In genomic region chr15:26287381-26287780, GRCh38 we compare ENCODE assay signal across 20 cellular contexts.
A peak's percentile ranks its signal among the peaks of the same experiment; 100 is the strongest.
DNase-seq lines count a peak whose midpoint lies in the region; ATAC-seq, FAIRE-seq and TF ChIP-seq lines count a peak whose summit lies in the region.
"Had no signal": no experiment of that assay in that cellular context is flagged by ENCODE, and none has a peak within 500 bp of the region (broad histone marks: within the 10 kb centered on the region; RNA-seq: fewer than 3 reads in every experiment).

No MANE protein-coding gene starts in this region.

- FAIRE-seq in HepG2 (lab: Jason Lieb, UNC) (no peak), K562 (lab: Jason Lieb, UNC) (no peak)
- FAIRE-seq: GM12891, GM19239, H1 had no signal

- no peaks in the 10 kb centered on the region for H3K36me3 Mint-ChIP-seq in progenitor cell of endocrine pancreas (ENCODE audit: insufficient read depth)
- H3K36me3 Mint-ChIP-seq: CD14-positive monocyte; CD4-positive, alpha-beta memory T cell had no signal

- no peaks in the 10 kb centered on the region for H3K27me3 Mint-ChIP-seq in progenitor cell of endocrine pancreas
- H3K27me3 Mint-ChIP-seq: CD4-positive, alpha-beta memory T cell; IgD-negative memory B cell had no signal

- no peaks in the 10 kb centered on the region for H4K20me1 ChIP-seq in HepG2 (ENCODE audit: insufficient read depth, low read length)
- no peaks in the 10 kb centered on the region for H4K20me1 ChIP-seq in K562 (replicated peaks; ENCODE audit: control insufficient read depth, insufficient read depth, low read length)
- H4K20me1 ChIP-seq: BLaER1 had no signal

- H3K4me3 ChIP-seq in HepG2 (replicated peaks in 1 of 3; ENCODE audit: insufficient read depth in 1 of 3, low read depth in 2 of 3, low read length in 3 of 3), result no peak overlapping the region
- H3K4me3 ChIP-seq in right lobe of liver, result no peak overlapping the region
- no peak overlapping the region for H3K4me3 ChIP-seq in K562
- H3K4me3 ChIP-seq: BLaER1 had no signal

- no peaks in the 10 kb centered on the region for H3K27me3 ChIP-seq in HepG2 (ENCODE audit: control insufficient read depth in 1 of 2, insufficient read depth in 2 of 2, low read length in 2 of 2)
- no peaks in the 10 kb centered on the region for H3K27me3 ChIP-seq in right lobe of liver
- no peaks in the 10 kb centered on the region for H3K27me3 ChIP-seq in K562 (ENCODE audit: control insufficient read depth in 2 of 2, insufficient read depth in 2 of 2, low read length in 2 of 2)
- H3K27me3 ChIP-seq: BLaER1 had no signal

- in situ Hi-C loops in HepG2 (cut with HindIII; ENCODE audit: extremely low pct_ligation_motif_present, low pct_unique_long_range_greater_than_20kb), result no loop called here
- in situ Hi-C loops in K562 (cut with MboI), result no loop called here

- H3K4me2 ChIP-seq in HepG2 (ENCODE audit: low read depth, low read length) (no peak overlapping the region), K562 (ENCODE audit: insufficient read depth, low read length) (no peak overlapping the region)
- H3K4me2 ChIP-seq: BLaER1 had no signal

- H3K27ac Mint-ChIP-seq in progenitor cell of endocrine pancreas, result no peak overlapping the region
- H3K27ac Mint-ChIP-seq: CD14-positive monocyte; CD4-positive, alpha-beta memory T cell; H9; IgD-negative memory B cell had no signal

- CTCF ChIA-PET in HepG2 (lab: Yijun Ruan, JAX; ENCODE audit: low intra/inter-chr PET ratio, low total read pairs), result no interaction called here
- CTCF ChIA-PET in K562 (lab: Yijun Ruan, JAX; ENCODE audit: low intra/inter-chr PET ratio), result no interaction called here

- POLR2A ChIA-PET in HepG2 (lab: Yijun Ruan, JAX), result no interaction called here
- POLR2A ChIA-PET in K562 (lab: Yijun Ruan, JAX), result no interaction called here

- H3K9me3 ChIP-seq in HepG2 (ENCODE audit: low read length), result peaks cover 81% of the 10 kb centered on the region
- H3K9me3 ChIP-seq in right lobe of liver, result no peaks in the 10 kb centered on the region
- no peaks in the 10 kb centered on the region for H3K9me3 ChIP-seq in K562 (replicated peaks; ENCODE audit: control insufficient read depth, insufficient read depth, low read depth, low read length)

- H3K4me3 Mint-ChIP-seq in progenitor cell of endocrine pancreas (ENCODE audit: low read depth), result no peak overlapping the region
- H3K4me3 Mint-ChIP-seq: CD14-positive monocyte; CD4-positive, alpha-beta memory T cell; H9; IgD-negative memory B cell had no signal

- TF ChIP-seq CTCF in HepG2 (CRISPR knock-in tag; IDR thresholded peaks at IDR 0.05), result no peak
- TF ChIP-seq CTCF in right lobe of liver (IDR thresholded peaks at IDR 0.05), result no peak
- TF ChIP-seq CTCF in K562 (IDR thresholded peaks at IDR 0.05 in 2 of 3, conservative IDR thresholded peaks at IDR 0.05 in 1 of 3; ENCODE audit: insufficient read depth in 2 of 3, low read depth in 1 of 3, low read length in 3 of 3), result no peak
- TF ChIP-seq CTCF in progenitor cell of endocrine pancreas (IDR thresholded peaks at IDR 0.05; ENCODE audit: unreplicated experiment), result no peak

- TF ChIP-seq RAD21 in HepG2 (CRISPR knock-in tag; IDR thresholded peaks at IDR 0.05) (no peak), K562 (CRISPR knock-in tag; conservative IDR thresholded peaks at IDR 0.05 in 1 of 2, IDR thresholded peaks at IDR 0.05 in 1 of 2) (no peak)

- H3K9ac ChIP-seq in HepG2 (ENCODE audit: insufficient read depth, low read depth, low read length) (no peak overlapping the region), K562 (ENCODE audit: insufficient read depth in 1 of 2, low read depth in 2 of 2, low read length in 2 of 2) (no peak overlapping the region)
- H3K9ac ChIP-seq: BLaER1 had no signal

- H3K9me1 ChIP-seq in K562 (ENCODE audit: control insufficient read depth, insufficient read depth, low read length), result no peaks in the 10 kb centered on the region

- H3K36me3 ChIP-seq in HepG2 (replicated peaks in 1 of 2; ENCODE audit: control insufficient read depth in 1 of 2, insufficient read depth in 2 of 2, low read length in 2 of 2) (no peaks in the 10 kb centered on the region), right lobe of liver (no peaks in the 10 kb centered on the region), K562 (ENCODE audit: control insufficient read depth, insufficient read depth, low read length) (no peaks in the 10 kb centered on the region)
- H3K36me3 ChIP-seq: BLaER1 had no signal

- H3K27ac ChIP-seq in HepG2 (ENCODE audit: extremely low read length, insufficient read depth, low read length) (no peak overlapping the region), right lobe of liver (no peak overlapping the region), K562 (ENCODE audit: extremely low read depth, low read depth, low read length) (no peak overlapping the region)
- H3K27ac ChIP-seq: BLaER1, HL-60 had no signal

- DNase-seq in NCI-H1105 treated with DMSO at 0.1 percent for 48 hours (lab: John Stamatoyannopoulos, UW) (peak; percentile 0), NCI-H1105 (lab: John Stamatoyannopoulos, UW) (no peak), HepG2 (ENCODE audit: low spot score) (no peak), right lobe of liver (no peak), K562 (ENCODE audit: extremely low read depth in 1 of 4, low spot score in 3 of 4) (no peak), progenitor cell of endocrine pancreas (ENCODE audit: low spot score, unreplicated experiment) (no peak)
- DNase-seq: 8988T; CD4-positive, alpha-beta memory T cell; DMS53; DND-41; EL; H9 had no signal

- intact Hi-C loops in HepG2 (cut with micrococcal nuclease; ENCODE audit: unreplicated experiment), result no loop called here
- intact Hi-C loops in right lobe of liver (cut with DNase I), result no loop called here
- intact Hi-C loops in K562 (cut with micrococcal nuclease), result no loop called here

- no peaks in the 10 kb centered on the region for H3K4me1 ChIP-seq in HepG2 (ENCODE audit: insufficient read depth, low read length)
- H3K4me1 ChIP-seq in right lobe of liver, result no peaks in the 10 kb centered on the region
- no peaks in the 10 kb centered on the region for H3K4me1 ChIP-seq in K562 (replicated peaks in 1 of 2; ENCODE audit: control insufficient read depth in 2 of 2, insufficient read depth in 2 of 2, low read length in 2 of 2)
- H3K4me1 ChIP-seq: BLaER1 had no signal

- ATAC-seq in HepG2, result no peak
- no peak for ATAC-seq in right lobe of liver
- ATAC-seq in K562, result no peak
- no peak for ATAC-seq in HG03354 (IDR thresholded peaks at IDR 0.05; ENCODE audit: poor library complexity, severe bottlenecking, unreplicated experiment)

- TF ChIP-seq EP300 in HepG2 (IDR thresholded peaks at IDR 0.05; ENCODE audit: low read depth in 2 of 2, low read length in 2 of 2) (no peak), HepG2 (CRISPR knock-in tag; IDR thresholded peaks at IDR 0.05; ENCODE audit: borderline replicate concordance) (no peak), K562 (IDR thresholded peaks at IDR 0.05; ENCODE audit: low read length) (no peak)

- H3K79me2 ChIP-seq in HepG2 (ENCODE audit: insufficient read depth, low read length) (no peaks in the 10 kb centered on the region), K562 (ENCODE audit: control insufficient read depth, insufficient read depth, low read length) (no peaks in the 10 kb centered on the region)

- TF ChIP-seq POLR2A in HepG2 (IDR thresholded peaks at IDR 0.05; ENCODE audit: insufficient read depth in 1 of 2, low read depth in 2 of 2, low read length in 2 of 2), result no peak
- no peak for TF ChIP-seq POLR2A in right lobe of liver (IDR thresholded peaks at IDR 0.05)
- TF ChIP-seq POLR2A in K562 (conservative IDR thresholded peaks at IDR 0.05), result no peak

- H3K4me1 Mint-ChIP-seq in progenitor cell of endocrine pancreas (ENCODE audit: low read depth), result no peaks in the 10 kb centered on the region
- H3K4me1 Mint-ChIP-seq: CD14-positive monocyte; CD4-positive, alpha-beta memory T cell; IgD-negative memory B cell had no signal

- H3K9me3 Mint-ChIP-seq in progenitor cell of endocrine pancreas (ENCODE audit: low read depth), result peaks cover 8% of the 10 kb centered on the region

- H2AFZ ChIP-seq in HepG2 (ENCODE audit: low read length) (no peak overlapping the region), K562 (ENCODE audit: low read depth, low read length) (no peak overlapping the region)

- BruUV-seq in HepG2 (replicated peaks; lab: Mats Ljungman, UMichigan), result no TSS peak
- BruUV-seq in K562 (replicated peaks; lab: Mats Ljungman, UMichigan), result no TSS peak

TF ChIP-seq in HepG2, 621 proteins besides CTCF, POLR2A, EP300 and RAD21:
- TF ChIP-seq ZNF317 (CRISPR knock-in tag; IDR thresholded peaks at IDR 0.05) (peak; percentile 94), KAT7 (CRISPR knock-in tag; IDR thresholded peaks at IDR 0.05; ENCODE audit: borderline replicate concordance) (no peak)

TF ChIP-seq in K562, 482 proteins besides CTCF, POLR2A, EP300 and RAD21:
- TF ChIP-seq NEUROD1 (IDR thresholded peaks at IDR 0.05; ENCODE audit: borderline replicate concordance, low read depth, low read length, partially characterized antibody) (no peak), TRIM28 (IDR thresholded peaks at IDR 0.05) (peak; percentile 51; the same call in 1 of the 2 replicates), HNRNPH1 (optimal IDR thresholded peaks at IDR 0.05; ENCODE audit: low read depth, low read length) (no peak), ZNF134 (CRISPR knock-in tag; conservative IDR thresholded peaks at IDR 0.05) (no peak), SMC3 (conservative IDR thresholded peaks at IDR 0.05; ENCODE audit: insufficient read depth, low read depth, low read length) (no peak), CBX5 (IDR thresholded peaks at IDR 0.05; ENCODE audit: borderline replicate concordance, low read depth) (peak; percentile 66; the same call in 1 of the 2 replicates), HDAC3 (IDR thresholded peaks at IDR 0.05; ENCODE audit: borderline replicate concordance, partially characterized antibody) (no peak)
